In the genomic region with DNA sequence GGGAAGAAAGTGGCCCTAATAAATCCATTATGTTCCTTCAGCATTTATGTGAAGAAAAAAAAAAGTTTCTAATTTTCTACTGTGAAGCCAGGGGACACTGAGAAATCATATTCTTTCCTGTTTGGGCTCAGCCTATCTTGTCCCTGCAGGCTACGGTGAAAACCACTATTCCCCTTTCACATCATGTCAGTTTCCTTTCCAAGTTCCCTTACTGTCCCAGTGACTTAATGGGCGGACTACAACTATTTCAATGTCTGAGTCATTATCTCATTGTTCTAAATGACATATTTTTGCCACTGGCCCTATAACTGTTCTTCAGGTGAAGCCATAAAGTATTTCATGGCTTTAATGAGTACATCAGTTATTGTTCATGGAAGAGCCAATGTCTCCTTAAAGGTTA, we compare ENCODE assay signal across 28 cellular contexts.
"Had no signal": no experiment of that assay in that cellular context is flagged by ENCODE, and none has a peak within 500 bp of the region (broad histone marks: within the 10 kb centered on the region; RNA-seq: fewer than 3 reads in every experiment).

No MANE protein-coding gene starts in this region.

- DNase-seq: activated CD4-positive, alpha-beta memory T cell treated with anti-CD3 and anti-CD28 coated beads, Interleukin-2, amount 10 ng/mL, durations not matched to agents 7 days and 5 days; activated CD4-positive, alpha-beta T cell treated with anti-CD3 and anti-CD28 coated beads for 1 hour; activated CD4-positive, alpha-beta T cell treated with anti-CD3 and anti-CD28 coated beads for 48 hours; activated CD4-positive, CD25-positive, alpha-beta regulatory T cell; activated CD8-positive, alpha-beta memory T cell treated with anti-CD3 and anti-CD28 coated beads for 24 hours; activated CD8-positive, alpha-beta memory T cell treated with anti-CD3 and anti-CD28 coated beads, Interleukin-2, amount 10 ng/mL, durations not matched to agents 7 days and 5 days; activated CD8-positive, alpha-beta memory T cell treated with anti-CD3 and anti-CD28 coated beads, Interleukin-2, amount 50 U/mL, for 48 hours; activated effector memory CD4-positive, alpha-beta T cell treated with Interleukin-2 at 50 U/mL for 16 hours; activated naive CD4-positive, alpha-beta T cell treated with anti-CD3 and anti-CD28 coated beads, Interleukin-2, amount 10 ng/mL, durations not matched to agents 7 days and 5 days; activated naive CD8-positive, alpha-beta T cell treated with anti-CD3 and anti-CD28 coated beads, Interleukin-2, amount 50 U/mL, for 24 hours; activated T-cell treated with anti-CD3 and anti-CD28 coated beads, Interleukin-2, amount 50 U/mL, for 48 hours; aorta; brain microvascular endothelial cell; central memory CD4-positive, alpha-beta T cell; Karpas-422; KBM-7; MM.1S; NCI-H1048; NCI-H1105 treated with DMSO at 0.1 percent for 48 hours; NCI-H1436; NCI-H1694 treated with DMSO at 0.1 percent for 48 hours; NCI-H2029; NCI-H2171; NCI-H510A; NCI-H526; NCI-H748 treated with DMSO at 0.1 percent for 48 hours; SHP77; SJCRH30 had no signal
